In genomic region chr3:172213765-172214358, GRCh38 we compare ENCODE assay signal across 16 cellular contexts.
DNase-seq lines count a peak whose midpoint lies in the region; ATAC-seq, FAIRE-seq and TF ChIP-seq lines count a peak whose summit lies in the region.
"Had no signal": no experiment of that assay in that cellular context is flagged by ENCODE, and none has a peak within 500 bp of the region (broad histone marks: within the 10 kb centered on the region; RNA-seq: fewer than 3 reads in every experiment).

No MANE protein-coding gene starts in this region.

- peaks cover 8% of the 10 kb centered on the region for H3K36me3 Mint-ChIP-seq in endothelial cell (ENCODE audit: low read depth, unreplicated experiment)
- no peaks in the 10 kb centered on the region for H3K36me3 Mint-ChIP-seq in Caco-2 (ENCODE audit: insufficient read depth, unreplicated experiment)

- TF ChIP-seq RAD21 in A549 (conservative IDR thresholded peaks at IDR 0.05 in 1 of 2, IDR thresholded peaks at IDR 0.05 in 1 of 2) = no peak

- H3K4me3 Mint-ChIP-seq in endothelial cell (ENCODE audit: unreplicated experiment) = no peak overlapping the region
- H3K4me3 Mint-ChIP-seq in Caco-2 (ENCODE audit: unreplicated experiment) = no peak overlapping the region
- H3K4me3 Mint-ChIP-seq: activated naive CD8-positive, alpha-beta T cell treated with anti-CD3 and anti-CD28 coated beads, Interleukin-2, amount 10 ng/mL, durations not matched to agents 7 days and 5 days; stimulated activated memory B cell treated with anti-CD40 and anti-IgM and Interleukin-4, amounts not matched to agents 10 μg/mL and 1 μg/mL and 100 μg/mL, for 72 hours had no signal

- TF ChIP-seq EP300 in A549 (IDR thresholded peaks at IDR 0.05) = no peak

- DNase-seq in A549 (ENCODE audit: low read depth in 1 of 2, low spot score in 1 of 2) (no peak), NCI-H2196 (lab: John Stamatoyannopoulos, UW; ENCODE audit: unreplicated experiment) (peak; percentile 86), endothelial cell (ENCODE audit: low spot score) (no peak), Caco-2 (no peak), BE2C (no peak), activated gamma-delta T cell treated with Interleukin-2 at 50 U/mL for 16 hours (no peak)
- DNase-seq: activated naive CD8-positive, alpha-beta T cell treated with anti-CD3 and anti-CD28 coated beads, Interleukin-2, amount 10 ng/mL, durations not matched to agents 7 days and 5 days; cortex of kidney; midbrain; SHP77; uterus had no signal

- H3K27ac Mint-ChIP-seq in endothelial cell (ENCODE audit: unreplicated experiment) = peak overlapping the region; percentile 3
- H3K27ac Mint-ChIP-seq in Caco-2 (ENCODE audit: unreplicated experiment) = no peak overlapping the region
- H3K27ac Mint-ChIP-seq: activated naive CD8-positive, alpha-beta T cell treated with anti-CD3 and anti-CD28 coated beads, Interleukin-2, amount 10 ng/mL, durations not matched to agents 7 days and 5 days; stimulated activated memory B cell treated with anti-CD40 and anti-IgM and Interleukin-4, amounts not matched to agents 10 μg/mL and 1 μg/mL and 100 μg/mL, for 72 hours had no signal

- 48% methylated on average over 3 of the region's 4 CpGs for WGBS in A549 (ENCODE audit: missing lambda C conversion rate)

- H3K9me3 Mint-ChIP-seq in endothelial cell (ENCODE audit: unreplicated experiment) (no peaks in the 10 kb centered on the region), Caco-2 (ENCODE audit: unreplicated experiment) (no peaks in the 10 kb centered on the region)
- H3K9me3 Mint-ChIP-seq: stimulated activated memory B cell treated with anti-CD40 and anti-IgM and Interleukin-4, amounts not matched to agents 10 μg/mL and 1 μg/mL and 100 μg/mL, for 72 hours had no signal

- H3K27me3 ChIP-seq in Caco-2 (replicated peaks; ENCODE audit: control insufficient read depth, insufficient read depth, low read length) (no peaks in the 10 kb centered on the region), BE2C (no peaks in the 10 kb centered on the region)
- H3K27me3 ChIP-seq: uterus had no signal

- peak overlapping the region; percentile 28 for H3K4me2 ChIP-seq in A549

- TF ChIP-seq CTCF in A549 (IDR thresholded peaks at IDR 0.05) (no peak), HEK293 (tag by site-specific recombination; IDR thresholded peaks at IDR 0.05) (no peak), endothelial cell (IDR thresholded peaks at IDR 0.05; ENCODE audit: unreplicated experiment) (no peak), Caco-2 (IDR thresholded peaks at IDR 0.05; ENCODE audit: insufficient read depth in 1 of 2, low read depth in 1 of 2, low read length in 1 of 2, severe bottlenecking in 1 of 2, unreplicated experiment in 1 of 2) (no peak), BE2C (IDR thresholded peaks at IDR 0.05; ENCODE audit: low read depth, low read length) (no peak)

- CTCF ChIA-PET in A549 (lab: Yijun Ruan, JAX) (no interaction called here), HEK293 (lab: Yijun Ruan, JAX) (no interaction called here), Caco-2 (lab: Charles Lee) (no interaction called here)

- BruUV-seq in Caco-2 (replicated peaks; lab: Mats Ljungman, UMichigan) = no TSS peak

- H3K4me3 ChIP-seq in A549 (no peak overlapping the region), HEK293 (ENCODE audit: low read depth, low read length) (no peak overlapping the region), Caco-2 (ENCODE audit: low read depth, low read length) (no peak overlapping the region), BE2C (ENCODE audit: low read depth, low read length) (no peak overlapping the region)
- H3K4me3 ChIP-seq: uterus had no signal

- no peak for FAIRE-seq in A549 (lab: Jason Lieb, UNC)
- FAIRE-seq: GM18507, TTC549 had no signal

- intact Hi-C loops in Caco-2 (cut with micrococcal nuclease; ENCODE audit: unreplicated experiment) = no loop called here

- no peak for ATAC-seq in A549
- no peak for ATAC-seq in GM21723 (IDR thresholded peaks at IDR 0.05; ENCODE audit: unreplicated experiment)
- ATAC-seq: stimulated activated memory B cell treated with anti-CD40 and anti-IgM and Interleukin-4, amounts not matched to agents 10 μg/mL and 1 μg/mL and 100 μg/mL, for 72 hours had no signal

- TF ChIP-seq POLR2A in A549 (IDR thresholded peaks at IDR 0.05; ENCODE audit: low read length) = no peak

- H3K4me1 Mint-ChIP-seq in endothelial cell (ENCODE audit: unreplicated experiment) (peaks cover 38% of the 10 kb centered on the region), Caco-2 (ENCODE audit: low read depth, unreplicated experiment) (peaks cover 23% of the 10 kb centered on the region)
- H3K4me1 Mint-ChIP-seq: stimulated activated memory B cell treated with anti-CD40 and anti-IgM and Interleukin-4, amounts not matched to agents 10 μg/mL and 1 μg/mL and 100 μg/mL, for 72 hours had no signal

- H3K27me3 Mint-ChIP-seq in endothelial cell (ENCODE audit: unreplicated experiment) (peaks cover 14% of the 10 kb centered on the region), Caco-2 (ENCODE audit: insufficient read depth, unreplicated experiment) (no peaks in the 10 kb centered on the region)
- H3K27me3 Mint-ChIP-seq: activated naive CD8-positive, alpha-beta T cell treated with anti-CD3 and anti-CD28 coated beads, Interleukin-2, amount 10 ng/mL, durations not matched to agents 7 days and 5 days; stimulated activated memory B cell treated with anti-CD40 and anti-IgM and Interleukin-4, amounts not matched to agents 10 μg/mL and 1 μg/mL and 100 μg/mL, for 72 hours had no signal

- H3K27ac ChIP-seq in A549 (peak overlapping the region; percentile 36 to 53; a peak in 3 of 6 replicates), HEK293 (ENCODE audit: extremely low read depth, low read depth, low read length) (no peak overlapping the region)

- no peaks in the 10 kb centered on the region for H3K9me3 ChIP-seq in A549
- H3K9me3 ChIP-seq in HEK293 (ENCODE audit: control insufficient read depth, insufficient read depth, low read depth, low read length) = no peaks in the 10 kb centered on the region
- no peaks in the 10 kb centered on the region for H3K9me3 ChIP-seq in Caco-2
- H3K9me3 ChIP-seq in BE2C = no peaks in the 10 kb centered on the region
- H3K9me3 ChIP-seq: uterus had no signal

- POLR2A ChIA-PET in A549 (lab: Yijun Ruan, JAX) = no interaction called here
- POLR2A ChIA-PET in HEK293 (lab: Yijun Ruan, JAX) = no interaction called here
- POLR2A ChIA-PET in Caco-2 (lab: Charles Lee) = interaction anchor here (0.6 kb wide), 1 partner anchor 174 kb away, joined by 5 read pairs; no protein-coding TSS in a partner anchor

- H3K36me3 ChIP-seq in HEK293 (ENCODE audit: control insufficient read depth in 2 of 2, insufficient read depth in 1 of 2, low read length in 2 of 2) (no peaks in the 10 kb centered on the region), Caco-2 (ENCODE audit: control insufficient read depth, insufficient read depth, low read length) (no peaks in the 10 kb centered on the region), BE2C (no peaks in the 10 kb centered on the region)
- H3K36me3 ChIP-seq: uterus had no signal

- peaks cover 94% of the 10 kb centered on the region for H3K4me1 ChIP-seq in A549
- peaks cover 10% of the 10 kb centered on the region; the same call in 1 of the 2 replicates for H3K4me1 ChIP-seq in HEK293 (ENCODE audit: control insufficient read depth, insufficient read depth, low read length)
- H3K4me1 ChIP-seq in Caco-2 = no peaks in the 10 kb centered on the region
- no peaks in the 10 kb centered on the region for H3K4me1 ChIP-seq in BE2C

TF ChIP-seq in A549, 52 proteins besides CTCF, POLR2A, EP300 and RAD21:
- TF ChIP-seq, protein P1, sequence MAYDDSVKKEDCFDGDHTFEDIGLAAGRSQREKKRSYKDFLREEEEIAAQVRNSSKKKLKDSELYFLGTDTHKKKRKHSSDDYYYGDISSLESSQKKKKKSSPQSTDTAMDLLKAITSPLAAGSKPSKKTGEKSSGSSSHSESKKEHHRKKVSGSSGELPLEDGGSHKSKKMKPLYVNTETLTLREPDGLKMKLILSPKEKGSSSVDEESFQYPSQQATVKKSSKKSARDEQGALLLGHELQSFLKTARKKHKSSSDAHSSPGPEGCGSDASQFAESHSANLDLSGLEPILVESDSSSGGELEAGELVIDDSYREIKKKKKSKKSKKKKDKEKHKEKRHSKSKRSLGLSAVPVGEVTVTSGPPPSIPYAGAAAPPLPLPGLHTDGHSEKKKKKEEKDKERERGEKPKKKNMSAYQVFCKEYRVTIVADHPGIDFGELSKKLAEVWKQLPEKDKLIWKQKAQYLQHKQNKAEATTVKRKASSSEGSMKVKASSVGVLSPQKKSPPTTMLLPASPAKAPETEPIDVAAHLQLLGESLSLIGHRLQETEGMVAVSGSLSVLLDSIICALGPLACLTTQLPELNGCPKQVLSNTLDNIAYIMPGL (CRISPR knock-in tag; IDR thresholded peaks at IDR 0.05; ENCODE audit: borderline replicate concordance) = no peak
- TF ChIP-seq JUN (IDR thresholded peaks at IDR 0.05) (no peak), GATA3 (IDR thresholded peaks at IDR 0.05; ENCODE audit: borderline replicate concordance) (0 out of 2 replicates have a peak, but pooled peaks have one; percentile 18)

TF ChIP-seq in HEK293, 187 proteins besides CTCF, POLR2A, EP300 and RAD21 (continues in another document):
- TF ChIP-seq ZFP69B (tag by site-specific recombination; IDR thresholded peaks at IDR 0.05) (no peak), ZNF530 (tag by site-specific recombination; IDR thresholded peaks at IDR 0.05; ENCODE audit: low read depth) (no peak)
- TF ChIP-seq, protein P2, sequence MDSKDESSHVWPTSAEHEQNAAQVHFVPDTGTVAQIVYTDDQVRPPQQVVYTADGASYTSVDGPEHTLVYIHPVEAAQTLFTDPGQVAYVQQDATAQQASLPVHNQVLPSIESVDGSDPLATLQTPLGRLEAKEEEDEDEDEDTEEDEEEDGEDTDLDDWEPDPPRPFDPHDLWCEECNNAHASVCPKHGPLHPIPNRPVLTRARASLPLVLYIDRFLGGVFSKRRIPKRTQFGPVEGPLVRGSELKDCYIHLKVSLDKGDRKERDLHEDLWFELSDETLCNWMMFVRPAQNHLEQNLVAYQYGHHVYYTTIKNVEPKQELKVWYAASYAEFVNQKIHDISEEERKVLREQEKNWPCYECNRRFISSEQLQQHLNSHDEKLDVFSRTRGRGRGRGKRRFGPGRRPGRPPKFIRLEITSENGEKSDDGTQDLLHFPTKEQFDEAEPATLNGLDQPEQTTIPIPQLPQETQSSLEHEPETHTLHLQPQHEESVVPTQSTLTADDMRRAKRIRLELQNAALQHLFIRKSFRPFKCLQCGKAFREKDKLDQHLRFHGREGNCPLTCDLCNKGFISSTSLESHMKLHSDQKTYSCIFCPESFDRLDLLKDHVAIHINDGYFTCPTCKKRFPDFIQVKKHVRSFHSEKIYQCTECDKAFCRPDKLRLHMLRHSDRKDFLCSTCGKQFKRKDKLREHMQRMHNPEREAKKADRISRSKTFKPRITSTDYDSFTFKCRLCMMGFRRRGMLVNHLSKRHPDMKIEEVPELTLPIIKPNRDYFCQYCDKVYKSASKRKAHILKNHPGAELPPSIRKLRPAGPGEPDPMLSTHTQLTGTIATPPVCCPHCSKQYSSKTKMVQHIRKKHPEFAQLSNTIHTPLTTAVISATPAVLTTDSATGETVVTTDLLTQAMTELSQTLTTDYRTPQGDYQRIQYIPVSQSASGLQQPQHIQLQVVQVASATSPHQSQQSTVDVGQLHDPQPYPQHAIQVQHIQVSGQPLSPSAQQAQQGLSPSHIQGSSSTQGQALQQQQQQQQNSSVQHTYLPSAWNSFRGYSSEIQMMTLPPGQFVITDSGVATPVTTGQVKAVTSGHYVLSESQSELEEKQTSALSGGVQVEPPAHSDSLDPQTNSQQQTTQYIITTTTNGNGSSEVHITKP (tag by site-specific recombination; IDR thresholded peaks at IDR 0.05) = peak; percentile 71
